Comparison of ENCODE assay signal across 13 cellular contexts in genomic region chr10:34916368-34916767, GRCh38.
DNase-seq lines count a peak whose midpoint lies in the region; ATAC-seq, FAIRE-seq and TF ChIP-seq lines count a peak whose summit lies in the region.
"Had no signal": no experiment of that assay in that cellular context is flagged by ENCODE, and none has a peak within 500 bp of the region (broad histone marks: within the 10 kb centered on the region; RNA-seq: fewer than 3 reads in every experiment).

No MANE protein-coding gene starts in this region.

- no peak overlapping the region for H3K4me3 Mint-ChIP-seq in activated naive CD8-positive, alpha-beta T cell treated with anti-CD3 and anti-CD28 coated beads, Interleukin-2, amount 50 U/mL, for 24 hours
- no peak overlapping the region for H3K4me3 Mint-ChIP-seq in activated naive CD8-positive, alpha-beta T cell treated with anti-CD3 and anti-CD28 coated beads for 36 hours
- H3K4me3 Mint-ChIP-seq: CD14-positive monocyte, H9 had no signal

- no peaks in the 10 kb centered on the region for H3K9me3 ChIP-seq in RWPE2 (ENCODE audit: severe bottlenecking)
- H3K9me3 ChIP-seq: esophagus squamous epithelium had no signal

- no peak overlapping the region for H3K27ac ChIP-seq in RWPE2 (ENCODE audit: poor library complexity, severe bottlenecking)

- no peaks in the 10 kb centered on the region for H3K36me3 Mint-ChIP-seq in activated naive CD8-positive, alpha-beta T cell treated with anti-CD3 and anti-CD28 coated beads, Interleukin-2, amount 50 U/mL, for 24 hours (ENCODE audit: low read depth)
- H3K36me3 Mint-ChIP-seq in activated naive CD8-positive, alpha-beta T cell treated with anti-CD3 and anti-CD28 coated beads for 36 hours, result no peaks in the 10 kb centered on the region
- H3K36me3 Mint-ChIP-seq: CD14-positive monocyte had no signal

- no peak for FAIRE-seq in urothelium cell line (lab: Jason Lieb, UNC)

- no peak overlapping the region for H3K4me3 ChIP-seq in RWPE2 (ENCODE audit: severe bottlenecking)
- no peak overlapping the region for H3K4me3 ChIP-seq in fibroblast of pulmonary artery (replicated peaks; ENCODE audit: low read depth, low read length)
- H3K4me3 ChIP-seq: esophagus squamous epithelium had no signal

- peak; percentile 40 for ATAC-seq in activated naive CD8-positive, alpha-beta T cell treated with anti-CD3 and anti-CD28 coated beads, Interleukin-2, amount 50 U/mL, for 24 hours
- ATAC-seq in RWPE2 (ENCODE audit: low read depth) (peak; percentile 58; the same call in 2 of the 3 replicates), HG02588 (IDR thresholded peaks at IDR 0.05; ENCODE audit: unreplicated experiment) (no peak), GM21526 (IDR thresholded peaks at IDR 0.05; ENCODE audit: low FRiP score, unreplicated experiment) (no peak)

- peaks cover 4% of the 10 kb centered on the region for H3K9me3 Mint-ChIP-seq in activated naive CD8-positive, alpha-beta T cell treated with anti-CD3 and anti-CD28 coated beads, Interleukin-2, amount 50 U/mL, for 24 hours
- no peaks in the 10 kb centered on the region for H3K9me3 Mint-ChIP-seq in activated naive CD8-positive, alpha-beta T cell treated with anti-CD3 and anti-CD28 coated beads for 36 hours
- H3K9me3 Mint-ChIP-seq: H9 had no signal

- no peak for TF ChIP-seq CTCF in RWPE2 (IDR thresholded peaks at IDR 0.05; ENCODE audit: poor library complexity, severe bottlenecking)
- TF ChIP-seq CTCF in fibroblast of pulmonary artery (IDR thresholded peaks at IDR 0.05; ENCODE audit: low read length, missing control alignments), result no peak

- H3K27me3 Mint-ChIP-seq in activated naive CD8-positive, alpha-beta T cell treated with anti-CD3 and anti-CD28 coated beads, Interleukin-2, amount 50 U/mL, for 24 hours, result no peaks in the 10 kb centered on the region
- H3K27me3 Mint-ChIP-seq in activated naive CD8-positive, alpha-beta T cell treated with anti-CD3 and anti-CD28 coated beads for 36 hours, result peaks cover 6% of the 10 kb centered on the region

- H3K27me3 ChIP-seq in RWPE2 (ENCODE audit: insufficient read depth, poor library complexity, severe bottlenecking), result no peaks in the 10 kb centered on the region
- H3K27me3 ChIP-seq: esophagus squamous epithelium had no signal

- no peak overlapping the region for H3K27ac Mint-ChIP-seq in activated naive CD8-positive, alpha-beta T cell treated with anti-CD3 and anti-CD28 coated beads, Interleukin-2, amount 50 U/mL, for 24 hours
- no peak overlapping the region for H3K27ac Mint-ChIP-seq in activated naive CD8-positive, alpha-beta T cell treated with anti-CD3 and anti-CD28 coated beads for 36 hours
- H3K27ac Mint-ChIP-seq: CD14-positive monocyte had no signal

- H3K4me1 Mint-ChIP-seq in activated naive CD8-positive, alpha-beta T cell treated with anti-CD3 and anti-CD28 coated beads, Interleukin-2, amount 50 U/mL, for 24 hours, result no peaks in the 10 kb centered on the region
- H3K4me1 Mint-ChIP-seq in activated naive CD8-positive, alpha-beta T cell treated with anti-CD3 and anti-CD28 coated beads for 36 hours, result no peaks in the 10 kb centered on the region
- H3K4me1 Mint-ChIP-seq: CD14-positive monocyte had no signal

- no peaks in the 10 kb centered on the region for H3K36me3 ChIP-seq in RWPE2 (ENCODE audit: low read depth)
- H3K36me3 ChIP-seq: esophagus squamous epithelium had no signal

- H3K4me1 ChIP-seq in RWPE2 (ENCODE audit: insufficient read depth, poor library complexity, severe bottlenecking), result no peaks in the 10 kb centered on the region

- no peak for DNase-seq in activated naive CD8-positive, alpha-beta T cell treated with anti-CD3 and anti-CD28 coated beads, Interleukin-2, amount 50 U/mL, for 24 hours
- no peak for DNase-seq in activated naive CD8-positive, alpha-beta T cell treated with anti-CD3 and anti-CD28 coated beads for 36 hours
- no peak for DNase-seq in RWPE2 (ENCODE audit: low spot score)
- peak; percentile 60 for DNase-seq in fibroblast of pulmonary artery (ENCODE audit: low read depth)
- peak; percentile 60 for DNase-seq in urothelium cell line (ENCODE audit: low spot score)
- DNase-seq in NCI-H1105 treated with DMSO at 0.1 percent for 48 hours (lab: John Stamatoyannopoulos, UW), result no peak
- DNase-seq: activated naive CD4-positive, alpha-beta T cell treated with anti-CD3 and anti-CD28 coated beads, Interleukin-2, amount 50 U/mL, for 16 hours; esophagus squamous epithelium; H9; NCI-H146 had no signal

Comparison
In these comparisons a context has a peak if more than half of its experiments do, and no peak if none do; other contexts are left out.
1. ATAC-seq: peak in activated naive CD8-positive, alpha-beta T cell treated with anti-CD3 and anti-CD28 coated beads, Interleukin-2, amount 50 U/mL, for 24 hours (single experiment) and RWPE2 (single experiment); none in HG02588 (single experiment) and GM21526 (single experiment).
2. DNase-seq: peak in fibroblast of pulmonary artery (single experiment) and urothelium cell line (single experiment); none in activated naive CD8-positive, alpha-beta T cell treated with anti-CD3 and anti-CD28 coated beads, Interleukin-2, amount 50 U/mL, for 24 hours (single experiment), activated naive CD8-positive, alpha-beta T cell treated with anti-CD3 and anti-CD28 coated beads for 36 hours (single experiment), RWPE2 (single experiment) and NCI-H1105 treated with DMSO at 0.1 percent for 48 hours (single experiment).